8 cellular contexts compared by ENCODE assay signal in the genomic region with DNA sequence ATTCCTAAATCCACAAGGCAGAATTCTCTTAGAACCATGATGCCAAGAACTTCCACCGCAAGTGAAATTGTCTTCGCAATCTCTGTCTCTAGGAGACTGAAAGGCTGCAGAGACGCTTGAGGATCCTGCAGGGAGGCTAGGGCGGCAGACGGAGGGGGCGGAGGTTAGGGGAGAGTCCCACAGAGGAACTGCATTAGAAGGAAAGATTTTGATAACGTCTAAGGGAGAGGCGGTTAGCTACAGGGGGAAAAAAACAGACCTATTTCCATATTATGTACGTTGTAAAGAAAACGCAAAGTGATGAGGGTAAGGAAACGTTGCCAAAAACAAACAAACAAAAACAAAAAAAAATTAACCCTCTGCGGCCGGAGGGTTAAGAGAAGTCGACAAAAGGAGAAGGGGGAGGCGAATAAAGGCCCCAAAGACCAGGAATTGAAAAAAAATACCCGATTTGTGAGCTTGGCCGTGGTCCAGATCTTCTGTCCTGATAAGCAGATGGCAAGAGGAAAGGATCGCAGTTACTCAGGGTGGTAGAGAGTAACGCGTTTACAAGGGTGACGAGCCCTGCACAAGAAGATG.
A peak's percentile ranks its signal among the peaks of the same experiment; 100 is the strongest.
DNase-seq lines count a peak whose midpoint lies in the region; ATAC-seq and TF ChIP-seq lines count a peak whose summit lies in the region.

No MANE protein-coding gene starts in this region.

- DNase-seq in NCI-H524 (lab: John Stamatoyannopoulos, UW) (peak; percentile 52 to 93), NCI-H524 treated with DMSO at 0.1 percent for 48 hours (lab: John Stamatoyannopoulos, UW) (no peak), NCI-H1694 treated with DMSO at 0.1 percent for 48 hours (lab: John Stamatoyannopoulos, UW) (peak; percentile 37), choroid plexus epithelial cell (ENCODE audit: low read depth) (peak; percentile 77), left kidney (ENCODE audit: low read depth, low spot score) (peak; percentile 87)
- peak; percentile 52 for DNase-seq in activated CD4-positive, CD25-positive, alpha-beta regulatory T cell treated with anti-CD3 and anti-CD28 coated beads, Interleukin-2, amount 50 U/mL, for 72 hours
- DNase-seq in stimulated activated CD4-positive, alpha-beta T cell treated with anti-CD3 and anti-CD28 coated beads, Interleukin-4, amount 100 ng/mL, for 1 hour, result peak; percentile 65

- peak overlapping the region; percentile 97 for H3K4me3 ChIP-seq in choroid plexus epithelial cell (ENCODE audit: low read depth, low read length)

- ATAC-seq in HG02840 (IDR thresholded peaks at IDR 0.05; ENCODE audit: low FRiP score, unreplicated experiment), result peak; percentile 26

- no peak for TF ChIP-seq CTCF in choroid plexus epithelial cell (conservative IDR thresholded peaks at IDR 0.05; ENCODE audit: low read depth, low read length)
